Comparison of ENCODE assay signal across 18 cellular contexts in genomic region chr2:188380280-188380679, GRCh38.
"Had no signal": no experiment of that assay in that cellular context is flagged by ENCODE, and none has a peak within 500 bp of the region (broad histone marks: within the 10 kb centered on the region; RNA-seq: fewer than 3 reads in every experiment).

No MANE protein-coding gene starts in this region.

- H3K4me3 Mint-ChIP-seq: activated B cell treated with CpG ODN at 0.5 μM for 24 hours; activated CD4-positive, alpha-beta T cell treated with anti-CD3 and anti-CD28 coated beads, Interleukin-2, amount 10 ng/mL, durations not matched to agents 7 days and 5 days; activated naive CD4-positive, alpha-beta T cell treated with anti-CD3 and anti-CD28 coated beads for 36 hours; naive thymus-derived CD8-positive, alpha-beta T cell had no signal

- H3K27me3 Mint-ChIP-seq: activated B cell treated with CpG ODN at 0.5 μM for 24 hours; activated CD4-positive, alpha-beta T cell treated with anti-CD3 and anti-CD28 coated beads, Interleukin-2, amount 10 ng/mL, durations not matched to agents 7 days and 5 days; naive thymus-derived CD8-positive, alpha-beta T cell had no signal

- H3K4me1 Mint-ChIP-seq: activated B cell treated with CpG ODN at 0.5 μM for 24 hours; activated CD4-positive, alpha-beta T cell treated with anti-CD3 and anti-CD28 coated beads, Interleukin-2, amount 10 ng/mL, durations not matched to agents 7 days and 5 days; naive thymus-derived CD8-positive, alpha-beta T cell had no signal

- ATAC-seq: left lobe of liver; mucosa of descending colon; naive thymus-derived CD8-positive, alpha-beta T cell; right lobe of liver had no signal

- H3K27ac ChIP-seq: cardiac muscle cell, prostate gland, right lobe of liver, spleen, upper lobe of left lung had no signal

- H3K36me3 Mint-ChIP-seq: naive thymus-derived CD8-positive, alpha-beta T cell had no signal

- FAIRE-seq: astrocyte had no signal

- H3K27ac Mint-ChIP-seq: activated B cell treated with CpG ODN at 0.5 μM for 24 hours; activated CD4-positive, alpha-beta T cell treated with anti-CD3 and anti-CD28 coated beads, Interleukin-2, amount 10 ng/mL, durations not matched to agents 7 days and 5 days; activated naive CD4-positive, alpha-beta T cell treated with anti-CD3 and anti-CD28 coated beads for 36 hours; naive thymus-derived CD8-positive, alpha-beta T cell had no signal

- DNase-seq: activated B cell treated with CpG ODN at 0.5 μM for 24 hours; activated CD4-positive, alpha-beta T cell treated with anti-CD3 and anti-CD28 coated beads, Interleukin-2, amount 10 ng/mL, durations not matched to agents 7 days and 5 days; activated CD8-positive, alpha-beta memory T cell treated with anti-CD3 and anti-CD28 coated beads for 24 hours; activated naive CD4-positive, alpha-beta T cell treated with anti-CD3 and anti-CD28 coated beads for 36 hours; foreskin melanocyte; head of caudate nucleus; mammary epithelial cell; mucosa of descending colon; naive thymus-derived CD8-positive, alpha-beta T cell; right lobe of liver; spleen; stimulated activated CD4-positive, alpha-beta T cell treated with anti-CD3 and anti-CD28 coated beads, Interleukin-1b, Interleukin-23, amount 100 ng/mL, for 48 hours; stimulated activated naive CD4-positive, alpha-beta T cell treated with Interleukin-2 at 50 U/mL for 16 hours; upper lobe of left lung had no signal
